In genomic region chr17:979539-980405, GRCh38 we compare ENCODE assay signal across 1 cellular context.
TF ChIP-seq lines count a peak whose summit lies in the region.

Gene NXN (minus strand): TSS chr17:979776.

TF ChIP-seq in H1, 55 proteins besides CTCF, POLR2A, EP300 and RAD21 (continued from another document):
- peak; percentile 42; the same call in 1 of the 2 replicates for TF ChIP-seq RBBP5 (IDR thresholded peaks at IDR 0.05; ENCODE audit: borderline replicate concordance, low read depth, low read length)
- peak; percentile 68 for TF ChIP-seq KDM4A (IDR thresholded peaks at IDR 0.05; ENCODE audit: low read depth, low read length, severe bottlenecking)
- TF ChIP-seq NANOG (IDR thresholded peaks at IDR 0.05; ENCODE audit: insufficient read depth, low read depth, low read length, poor library complexity, severe bottlenecking), result no peak
- peak; percentile 41 for TF ChIP-seq SAP30 (IDR thresholded peaks at IDR 0.05; ENCODE audit: insufficient read depth, insufficient replicate concordance, low read length)
- TF ChIP-seq TAF1 (IDR thresholded peaks at IDR 0.05; ENCODE audit: low read depth, low read length), result peak; percentile 65
- no peak for TF ChIP-seq EZH2 (IDR thresholded peaks at IDR 0.05; ENCODE audit: low read depth, low read length, severe bottlenecking)
- no peak for TF ChIP-seq YY1 (IDR thresholded peaks at IDR 0.05; ENCODE audit: low read depth, low read length)
- peak; percentile 7 for TF ChIP-seq ASH2L (IDR thresholded peaks at IDR 0.05; ENCODE audit: low read length)
- no peak for TF ChIP-seq TCF12 (IDR thresholded peaks at IDR 0.05; ENCODE audit: low read depth, low read length)
- TF ChIP-seq KDM5A (IDR thresholded peaks at IDR 0.05; ENCODE audit: low read length), result no peak
- TF ChIP-seq PHF8 (conservative IDR thresholded peaks at IDR 0.05; ENCODE audit: low read depth, low read length), result peak; percentile 65
TF ChIP-seq in H1: peak in this region for 9.
